In genomic region chr20:6134592-6134991, GRCh38 we compare ENCODE assay signal across 1 cellular context.
TF ChIP-seq lines count a peak whose summit lies in the region.

No MANE protein-coding gene starts in this region.

TF ChIP-seq in GM23338, 12 proteins besides CTCF, POLR2A, EP300 and RAD21 (continued from another document):
- TF ChIP-seq ZNF462 (CRISPR knock-in tag; IDR thresholded peaks at IDR 0.05) = no peak
- no peak for TF ChIP-seq CREB1 (CRISPR knock-in tag; IDR thresholded peaks at IDR 0.05; ENCODE audit: low read depth)
- no peak for TF ChIP-seq POLR2AphosphoS5 (IDR thresholded peaks at IDR 0.05; ENCODE audit: low read depth)
- TF ChIP-seq EZH2phosphoT487 (IDR thresholded peaks at IDR 0.05; ENCODE audit: unreplicated experiment) = no peak
- TF ChIP-seq JUNB (IDR thresholded peaks at IDR 0.05; ENCODE audit: unreplicated experiment) = no peak
- no peak for TF ChIP-seq STAT1 (IDR thresholded peaks at IDR 0.05; ENCODE audit: unreplicated experiment)
- TF ChIP-seq ZNF114 (CRISPR knock-in tag; IDR thresholded peaks at IDR 0.05) = no peak
- no peak for TF ChIP-seq REST (IDR thresholded peaks at IDR 0.05; ENCODE audit: unreplicated experiment)
- TF ChIP-seq EZH2 (IDR thresholded peaks at IDR 0.05; ENCODE audit: low read depth, unreplicated experiment) = no peak
- TF ChIP-seq ZNF331 (CRISPR knock-in tag; IDR thresholded peaks at IDR 0.05; ENCODE audit: low read depth) = no peak
